In genomic region chr14:24915403-24915921, GRCh38 we compare ENCODE assay signal across 8 cellular contexts.
"Had no signal": no experiment of that assay in that cellular context is flagged by ENCODE, and none has a peak within 500 bp of the region (broad histone marks: within the 10 kb centered on the region; RNA-seq: fewer than 3 reads in every experiment).

No MANE protein-coding gene starts in this region.

- H2AFZ ChIP-seq: GM23248 had no signal

- H3K4me1 ChIP-seq: HAP-1 had no signal

- DNase-seq: GOT3, H7, Karpas-422, KBM-7 had no signal

- ATAC-seq: HCT116 had no signal

- H3K9me3 ChIP-seq: HAP-1 had no signal

- H3K4me2 ChIP-seq: KMS-11 had no signal

- H3K9ac ChIP-seq: GM23248, KMS-11 had no signal

- H3K27ac ChIP-seq: GM23248, KMS-11 had no signal

- H3K36me3 ChIP-seq: HAP-1 had no signal

- H3K4me3 ChIP-seq: GM23248, HAP-1 had no signal
